Comparison of ENCODE assay signal across 7 cellular contexts in the genomic region with DNA sequence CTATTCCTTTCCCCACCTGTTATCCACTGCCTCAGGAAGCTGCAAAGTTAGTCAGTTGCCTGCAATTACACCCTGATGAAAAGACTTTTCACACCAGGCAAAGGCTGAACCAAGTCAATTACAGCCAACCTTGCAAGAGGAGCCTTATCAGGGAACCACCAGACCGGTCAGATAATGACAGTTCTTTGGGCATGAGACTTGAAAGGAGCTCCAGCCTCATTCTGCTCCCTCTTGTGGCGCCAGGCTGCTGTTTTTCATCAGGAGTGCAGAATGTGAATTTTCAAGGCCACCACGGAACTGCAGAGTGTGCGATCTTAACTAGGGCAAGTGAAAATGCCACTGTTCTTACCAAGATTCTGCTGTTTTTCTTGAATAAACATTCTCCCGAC. TPM values are rescaled to one million over a fixed set of nuclear protein-coding genes. Genes with fewer than 3 reads are reported as not detected.
A peak's percentile ranks its signal among the peaks of the same experiment; 100 is the strongest.
DNase-seq lines count a peak whose midpoint lies in the region; ATAC-seq and TF ChIP-seq lines count a peak whose summit lies in the region.

No MANE protein-coding gene starts in this region.

- no peaks in the 10 kb centered on the region for H3K36me3 Mint-ChIP-seq in mesothelial cell of epicardium

- H3K27me3 Mint-ChIP-seq in mesothelial cell of epicardium (ENCODE audit: low read depth): peaks cover 21% of the 10 kb centered on the region

- H3K36me3 ChIP-seq in SK-N-SH (replicated peaks in 1 of 2; ENCODE audit: control insufficient read depth in 1 of 2, insufficient read depth in 2 of 2, low read length in 1 of 2): no peaks in the 10 kb centered on the region
- no peaks in the 10 kb centered on the region for H3K36me3 ChIP-seq in effector memory CD4-positive, alpha-beta T cell (ENCODE audit: control insufficient read depth, insufficient read depth, low read length)

- peaks cover 4% of the 10 kb centered on the region; the same call in 1 of the 2 replicates for H3K9me3 ChIP-seq in SK-N-SH
- no peaks in the 10 kb centered on the region for H3K9me3 ChIP-seq in effector memory CD4-positive, alpha-beta T cell (ENCODE audit: control insufficient read depth, low read length)

- peak; percentile 76 for TF ChIP-seq RAD21 in SK-N-SH (IDR thresholded peaks at IDR 0.05; ENCODE audit: low read length)

- no peaks in the 10 kb centered on the region for H3F3A ChIP-seq in SK-N-SH (replicated peaks; ENCODE audit: insufficient read depth)

- H3K4me3 ChIP-seq in SK-N-SH (ENCODE audit: low read depth in 2 of 2, low read length in 1 of 2): no peak overlapping the region; a peak in 1 of 4 replicates
- peak overlapping the region; percentile 12 for H3K4me3 ChIP-seq in effector memory CD4-positive, alpha-beta T cell (ENCODE audit: insufficient read depth, low read depth, low read length, poor library complexity, severe bottlenecking)

- no peak overlapping the region for H3K9ac ChIP-seq in SK-N-SH

- POLR2A ChIA-PET in SK-N-SH (lab: Yijun Ruan, JAX): interaction anchor here (0.6 kb wide), 1 partner anchor 84 kb away, joined by 3 read pairs; the partner anchor contains the start of gene TTYH2

- CTCF ChIA-PET in SK-N-SH (lab: Yijun Ruan, JAX): interaction anchor here (0.6 to 7.8 kb wide), 30 partner anchors 9 to 161 kb away, joined by 3 to 93 read pairs (median 6); partner anchors contain the start of genes GPR142 and RPL38

- no peak overlapping the region for H3K4me2 ChIP-seq in SK-N-SH

- H3K9me3 Mint-ChIP-seq in mesothelial cell of epicardium: peaks cover 4% of the 10 kb centered on the region

- H3K4me1 ChIP-seq in SK-N-SH (ENCODE audit: control insufficient read depth in 1 of 2, insufficient read depth in 2 of 2, low read depth in 1 of 2, low read length in 1 of 2): peaks cover 0 to 3% of the 10 kb centered on the region in 2 experiments; a peak in 1 of 4 replicates
- H3K4me1 ChIP-seq in effector memory CD4-positive, alpha-beta T cell (ENCODE audit: control insufficient read depth, insufficient read depth, low read length, poor library complexity, severe bottlenecking): peaks cover 8% of the 10 kb centered on the region

- TF ChIP-seq EP300 in SK-N-SH (IDR thresholded peaks at IDR 0.05; ENCODE audit: borderline replicate concordance in 1 of 2, low read depth in 1 of 2, low read length in 1 of 2): no peak

- TF ChIP-seq CTCF in SK-N-SH (IDR thresholded peaks at IDR 0.05) (peak; percentile 16; the same call in 1 of the 2 replicates), mesothelial cell of epicardium (IDR thresholded peaks at IDR 0.05; ENCODE audit: unreplicated experiment) (peak; percentile 33)

- H4K20me1 ChIP-seq in SK-N-SH (ENCODE audit: insufficient read depth): no peaks in the 10 kb centered on the region

- H3K27me3 ChIP-seq in SK-N-SH (ENCODE audit: insufficient read depth): no peaks in the 10 kb centered on the region
- H3K27me3 ChIP-seq in effector memory CD4-positive, alpha-beta T cell (replicated peaks; ENCODE audit: control insufficient read depth, insufficient read depth, low read length, poor library complexity, severe bottlenecking): no peaks in the 10 kb centered on the region

- ATAC-seq in HG02870 (IDR thresholded peaks at IDR 0.05; ENCODE audit: unreplicated experiment): no peak
- ATAC-seq in GM19452 (IDR thresholded peaks at IDR 0.05; ENCODE audit: unreplicated experiment): no peak

- no peaks in the 10 kb centered on the region for H3K79me2 ChIP-seq in SK-N-SH (ENCODE audit: insufficient read depth)

- no peak overlapping the region for H3K27ac Mint-ChIP-seq in mesothelial cell of epicardium

- H2AFZ ChIP-seq in SK-N-SH (ENCODE audit: low read depth): no peak overlapping the region

- H3K4me1 Mint-ChIP-seq in mesothelial cell of epicardium: peaks cover 7% of the 10 kb centered on the region

- DNase-seq in DMS53 treated with DMSO at 0.1 percent for 48 hours (lab: John Stamatoyannopoulos, UW; ENCODE audit: unreplicated experiment): peak; percentile 56
- DNase-seq in HUDEP-2 (lab: John Stamatoyannopoulos, UW; ENCODE audit: unreplicated experiment in 76 of 76): peak in 74 of 76 experiments; percentile 65 to 96 (median 87)
- peak; percentile 76 for DNase-seq in SK-N-SH
- peak in 1 of 3 donors; percentile 14 for DNase-seq in effector memory CD4-positive, alpha-beta T cell
- DNase-seq in mesothelial cell of epicardium (ENCODE audit: low spot score in 2 of 2, unreplicated experiment in 2 of 2): peak in 1 of 2 experiments; percentile 50

- H3K9me2 ChIP-seq in SK-N-SH: no peaks in the 10 kb centered on the region

- H3K4me3 Mint-ChIP-seq in mesothelial cell of epicardium: no peak overlapping the region

- 15% methylated on average over 5 of the region's 5 CpGs for WGBS in SK-N-SH (ENCODE audit: low lambda C conversion rate)

- no peak overlapping the region for H3K27ac ChIP-seq in SK-N-SH (ENCODE audit: low read depth in 2 of 2, low read length in 1 of 2)
- no peak overlapping the region for H3K27ac ChIP-seq in effector memory CD4-positive, alpha-beta T cell (ENCODE audit: insufficient read depth, low read length, poor library complexity, severe bottlenecking)

TF ChIP-seq in SK-N-SH, 30 proteins besides CTCF, POLR2A, EP300 and RAD21:
- TF ChIP-seq GATA2 (CRISPR knock-in tag; IDR thresholded peaks at IDR 0.05): peak; percentile 66
- TF ChIP-seq NFIC (IDR thresholded peaks at IDR 0.05; ENCODE audit: borderline replicate concordance): no peak
- no peak for TF ChIP-seq SIN3A (IDR thresholded peaks at IDR 0.05; ENCODE audit: borderline replicate concordance, low read depth, low read length)
- peak; percentile 83; the same call in 1 of the 2 replicates for TF ChIP-seq MXI1 (IDR thresholded peaks at IDR 0.05; ENCODE audit: low read depth, low read length)
- TF ChIP-seq SMC3 (IDR thresholded peaks at IDR 0.05; ENCODE audit: low read depth, low read length): peak; percentile 75; the same call in 1 of the 2 replicates
- no peak for TF ChIP-seq FOXJ3 (CRISPR knock-in tag; IDR thresholded peaks at IDR 0.05)

RNA-seq across cellular contexts. Expression of gene DNAI2, which starts 22.5 kb away (rescaled TPM):
- polyA plus RNA-seq in SK-N-SH (2012; rRNA removed): not detected in 2 replicates
- polyA plus RNA-seq in SK-N-SH (2012; cell fraction: cytosol; rRNA removed): not detected in 2 replicates
- not detected in 2 replicates for polyA plus RNA-seq in SK-N-SH (2012; cell fraction: nucleus; rRNA removed)
- total RNA-seq in mesothelial cell of epicardium: 0.18 TPM in 1 of 3 replicates, not detected in the others

RNA-seq across cellular contexts. Expression of gene KIF19, which starts 29.5 kb away (rescaled TPM):
- polyA plus RNA-seq in SK-N-SH (2012; rRNA removed): not detected in 2 replicates
- not detected in 2 replicates for polyA plus RNA-seq in SK-N-SH (2012; cell fraction: cytosol; rRNA removed)
- polyA plus RNA-seq in SK-N-SH (2012; cell fraction: nucleus; rRNA removed): not detected in 2 replicates
- total RNA-seq in mesothelial cell of epicardium: not detected in 3 replicates
